Comparison of ENCODE assay signal across 13 cellular contexts in the genomic region with DNA sequence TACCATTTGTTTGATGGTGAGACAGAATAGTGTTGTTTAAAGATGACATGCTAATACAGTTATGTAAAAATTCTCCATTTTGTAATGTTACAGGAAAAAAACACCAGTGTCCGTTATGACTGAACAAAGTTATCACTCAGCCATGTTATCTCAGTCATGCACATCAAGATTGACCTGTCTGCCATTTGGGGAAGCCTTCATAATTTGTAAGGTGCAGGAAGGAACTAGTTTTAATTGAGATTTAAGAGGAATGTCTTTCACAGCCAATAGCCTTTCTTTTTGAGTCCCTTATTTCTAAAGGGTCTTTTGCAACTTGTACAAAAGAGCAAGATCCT.
A peak's percentile ranks its signal among the peaks of the same experiment; 100 is the strongest.
DNase-seq lines count a peak whose midpoint lies in the region; ATAC-seq and TF ChIP-seq lines count a peak whose summit lies in the region.
"Had no signal": no experiment of that assay in that cellular context is flagged by ENCODE, and none has a peak within 500 bp of the region (broad histone marks: within the 10 kb centered on the region; RNA-seq: fewer than 3 reads in every experiment).

No MANE protein-coding gene starts in this region.

- H3K4me3 Mint-ChIP-seq in dendritic cell treated with granulocyte-macrophage colony-stimulating factor and Interleukin-4, amounts not matched to agents 40 ng/mL and 50 ng/mL, for 4 days, result no peak overlapping the region
- H3K4me3 Mint-ChIP-seq: activated CD8-positive, alpha-beta T cell treated with anti-CD3 and anti-CD28 coated beads for 36 hours; immature natural killer cell had no signal

- CTCF ChIA-PET in A673 (lab: Charles Lee), result interaction anchor here (0.7 kb wide), 1 partner anchor 565 kb away, joined by 8 read pairs; no protein-coding TSS in a partner anchor

- H3K27ac ChIP-seq in BLaER1 treated with 17β-estradiol and CSF1 and Interleukin-3, amounts not matched to agents 10 nM and 100 nM, result peak overlapping the region in 10 of 11 experiments; percentile 75 to 87 (median 84); a peak in 19 of 22 replicates
- peak overlapping the region; percentile 17 for H3K27ac ChIP-seq in HUES48 (ENCODE audit: low read depth, low read length)
- H3K27ac ChIP-seq in gastrocnemius medialis, result peak overlapping the region in 3 of 4 donors; percentile 82 to 87 (median 85)
- no peak overlapping the region for H3K27ac ChIP-seq in A673 (ENCODE audit: low read depth, low read length, poor library complexity, severe bottlenecking)
- H3K27ac ChIP-seq: C4-2B, KMS-11 had no signal

- intact Hi-C loops in dendritic cell treated with granulocyte-macrophage colony-stimulating factor and Interleukin-4, amounts not matched to agents 40 ng/mL and 50 ng/mL, for 4 days (cut with micrococcal nuclease), result loop anchor here (10.0 kb wide), 1 partner anchor 113 kb away; no protein-coding TSS in a partner anchor
- intact Hi-C loops in gastrocnemius medialis (cut with DNase I; ENCODE audit: low total_unique reads) (no loop called here), A673 (cut with micrococcal nuclease; ENCODE audit: unreplicated experiment) (no loop called here)

- no peaks in the 10 kb centered on the region for H3K9me3 Mint-ChIP-seq in dendritic cell treated with granulocyte-macrophage colony-stimulating factor and Interleukin-4, amounts not matched to agents 40 ng/mL and 50 ng/mL, for 4 days
- H3K9me3 Mint-ChIP-seq: activated CD8-positive, alpha-beta T cell treated with anti-CD3 and anti-CD28 coated beads for 36 hours; immature natural killer cell had no signal

- no peaks in the 10 kb centered on the region for H3K9me3 ChIP-seq in BLaER1 treated with 17β-estradiol and CSF1 and Interleukin-3, amounts not matched to agents 10 nM and 100 nM (replicated peaks in 1 of 11)
- H3K9me3 ChIP-seq in HUES48 (ENCODE audit: control insufficient read depth, insufficient read depth, low read length), result no peaks in the 10 kb centered on the region
- H3K9me3 ChIP-seq in gastrocnemius medialis, result no peaks in the 10 kb centered on the region
- H3K9me3 ChIP-seq in A673 (ENCODE audit: low read depth, low read length, poor library complexity, severe bottlenecking), result no peaks in the 10 kb centered on the region

- H3K27me3 ChIP-seq in BLaER1 treated with 17β-estradiol and CSF1 and Interleukin-3, amounts not matched to agents 10 nM and 100 nM, result no peaks in the 10 kb centered on the region
- H3K27me3 ChIP-seq in HUES48 (ENCODE audit: control insufficient read depth, insufficient read depth, low read length) (no peaks in the 10 kb centered on the region), gastrocnemius medialis (no peaks in the 10 kb centered on the region), A673 (replicated peaks; ENCODE audit: insufficient read depth, low read depth, low read length, poor library complexity) (no peaks in the 10 kb centered on the region)

- in situ Hi-C loops in gastrocnemius medialis (cut with MboI; ENCODE audit: low sequenced_read_pairs in 4 of 4), result no loop called here

- POLR2A ChIA-PET in A673 (lab: Charles Lee; ENCODE audit: low non-redundant PET), result interaction anchor here (1.2 kb wide), 1 partner anchor 541 kb away, joined by 4 read pairs; the partner anchor contains the start of gene ZFP36L1

- no peaks in the 10 kb centered on the region for H3K36me3 Mint-ChIP-seq in dendritic cell treated with granulocyte-macrophage colony-stimulating factor and Interleukin-4, amounts not matched to agents 40 ng/mL and 50 ng/mL, for 4 days (ENCODE audit: low read depth)
- H3K36me3 Mint-ChIP-seq: immature natural killer cell had no signal

- peaks cover 42% of the 10 kb centered on the region for H3K4me1 Mint-ChIP-seq in dendritic cell treated with granulocyte-macrophage colony-stimulating factor and Interleukin-4, amounts not matched to agents 40 ng/mL and 50 ng/mL, for 4 days (ENCODE audit: low read depth)

- DNase-seq in gastrocnemius medialis, result no peak
- no peak for DNase-seq in pons (ENCODE audit: low spot score)
- DNase-seq in NCI-H510A treated with DMSO at 0.1 percent for 48 hours (lab: John Stamatoyannopoulos, UW), result no peak
- DNase-seq in A673 (ENCODE audit: low spot score), result no peak
- DNase-seq: activated CD8-positive, alpha-beta T cell treated with anti-CD3 and anti-CD28 coated beads for 36 hours; immature natural killer cell; NCI-H2029 treated with DMSO at 0.1 percent for 48 hours had no signal

- H3K4me2 ChIP-seq in BLaER1 treated with 17β-estradiol and CSF1 and Interleukin-3, amounts not matched to agents 10 nM and 100 nM, result peak overlapping the region; percentile 74 to 91 (median 80)
- H3K4me2 ChIP-seq: KMS-11 had no signal

- H4K20me1 ChIP-seq in BLaER1 treated with 17β-estradiol and CSF1 and Interleukin-3, amounts not matched to agents 10 nM and 100 nM, result no peaks in the 10 kb centered on the region

- H3K4me1 ChIP-seq in BLaER1 treated with 17β-estradiol and CSF1 and Interleukin-3, amounts not matched to agents 10 nM and 100 nM, result peaks cover 64 to 95% (median 86%) of the 10 kb centered on the region in 10 experiments
- H3K4me1 ChIP-seq in HUES48 (ENCODE audit: control insufficient read depth, insufficient read depth, low read length) (peaks cover 85% of the 10 kb centered on the region), gastrocnemius medialis (peaks cover 33 to 53% of the 10 kb centered on the region in 2 donors), A673 (ENCODE audit: insufficient read depth, low read length, poor library complexity, severe bottlenecking) (peaks cover 36% of the 10 kb centered on the region)

- peak overlapping the region in 5 of 11 experiments; percentile 66 to 78 (median 75); a peak in 4 of 22 replicates for H3K9ac ChIP-seq in BLaER1 treated with 17β-estradiol and CSF1 and Interleukin-3, amounts not matched to agents 10 nM and 100 nM
- no peak overlapping the region for H3K9ac ChIP-seq in HUES48 (ENCODE audit: low read depth, low read length)
- H3K9ac ChIP-seq: KMS-11 had no signal

- no TSS peak for BruUV-seq in A673 (replicated peaks; lab: Mats Ljungman, UMichigan)

- TF ChIP-seq POLR2A in gastrocnemius medialis (IDR thresholded peaks at IDR 0.05), result no peak

- H3K4me3 ChIP-seq in BLaER1 treated with 17β-estradiol and CSF1 and Interleukin-3, amounts not matched to agents 10 nM and 100 nM, result no peak overlapping the region
- H3K4me3 ChIP-seq in HUES48 (ENCODE audit: low read depth, low read length) (no peak overlapping the region), gastrocnemius medialis (no peak overlapping the region), A673 (ENCODE audit: low read depth, low read length, poor library complexity, severe bottlenecking) (no peak overlapping the region)

- no peak for ATAC-seq in gastrocnemius medialis
- ATAC-seq in HG03175 (IDR thresholded peaks at IDR 0.05; ENCODE audit: unreplicated experiment), result no peak
- ATAC-seq: activated CD8-positive, alpha-beta T cell treated with anti-CD3 and anti-CD28 coated beads for 36 hours had no signal

- TF ChIP-seq CTCF in gastrocnemius medialis (IDR thresholded peaks at IDR 0.05 in 4 of 5, conservative IDR thresholded peaks at IDR 0.05 in 1 of 5) (no peak), A673 (conservative IDR thresholded peaks at IDR 0.05; ENCODE audit: low read depth, low read length) (no peak)

- H3K27me3 Mint-ChIP-seq in dendritic cell treated with granulocyte-macrophage colony-stimulating factor and Interleukin-4, amounts not matched to agents 40 ng/mL and 50 ng/mL, for 4 days, result no peaks in the 10 kb centered on the region
- H3K27me3 Mint-ChIP-seq: activated CD8-positive, alpha-beta T cell treated with anti-CD3 and anti-CD28 coated beads for 36 hours had no signal

- no peaks in the 10 kb centered on the region for H3K36me3 ChIP-seq in BLaER1 treated with 17β-estradiol and CSF1 and Interleukin-3, amounts not matched to agents 10 nM and 100 nM
- H3K36me3 ChIP-seq in HUES48 (ENCODE audit: control insufficient read depth, insufficient read depth, low read length) (no peaks in the 10 kb centered on the region), gastrocnemius medialis (no peaks in the 10 kb centered on the region), A673 (ENCODE audit: insufficient read depth, low read length, poor library complexity, severe bottlenecking) (no peaks in the 10 kb centered on the region)

- peak overlapping the region; percentile 7 for H3K27ac Mint-ChIP-seq in dendritic cell treated with granulocyte-macrophage colony-stimulating factor and Interleukin-4, amounts not matched to agents 40 ng/mL and 50 ng/mL, for 4 days
- H3K27ac Mint-ChIP-seq: activated CD8-positive, alpha-beta T cell treated with anti-CD3 and anti-CD28 coated beads for 36 hours had no signal
